ENCODE assay signal across 12 cellular contexts in the genomic region with DNA sequence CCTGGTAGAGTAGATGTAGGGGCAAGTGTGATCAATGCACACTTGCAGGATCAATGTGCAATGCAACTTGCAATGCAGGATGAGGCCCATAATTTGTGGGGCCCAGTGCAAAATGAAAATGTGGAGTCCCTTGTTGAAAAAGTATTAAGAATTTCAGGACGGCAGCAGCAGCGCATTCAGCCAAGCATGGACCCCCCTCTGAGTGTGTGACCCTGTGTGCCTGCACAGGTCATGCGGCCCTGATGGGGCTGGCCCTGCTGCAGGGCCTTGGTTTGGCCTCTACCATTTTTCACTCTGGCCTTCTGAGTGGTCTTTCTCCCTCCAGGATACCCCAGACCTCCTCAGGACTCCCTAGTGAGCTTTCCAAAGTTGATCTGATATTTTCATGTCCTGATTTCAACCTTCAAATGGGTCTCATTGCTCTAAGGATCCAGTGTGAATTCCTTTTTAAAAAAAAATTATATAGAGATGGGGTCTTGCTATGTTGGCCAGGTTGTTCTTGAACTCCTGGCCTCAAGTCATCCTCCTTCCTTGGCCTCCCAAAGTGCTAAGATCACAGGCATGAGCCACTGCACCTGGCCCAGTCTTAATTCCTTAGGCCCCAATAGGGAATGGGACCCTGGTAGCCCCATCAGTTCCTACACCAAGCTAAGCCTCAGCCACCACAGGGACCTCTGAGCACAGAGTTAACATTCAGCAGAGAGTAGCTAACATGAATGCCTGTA. TPM values are rescaled to one million over a fixed set of nuclear protein-coding genes. Genes with fewer than 3 reads are reported as not detected.
A peak's percentile ranks its signal among the peaks of the same experiment; 100 is the strongest.
DNase-seq lines count a peak whose midpoint lies in the region; ATAC-seq, FAIRE-seq and TF ChIP-seq lines count a peak whose summit lies in the region.
"Had no signal": no experiment of that assay in that cellular context is flagged by ENCODE, and none has a peak within 500 bp of the region (broad histone marks: within the 10 kb centered on the region; RNA-seq: fewer than 3 reads in every experiment).

No MANE protein-coding gene starts in this region.

- H3K4me3 ChIP-seq in DOHH2 (ENCODE audit: low read length) (peak overlapping the region; percentile 82), OCI-LY7 (ENCODE audit: low read depth, low read length, poor library complexity, severe bottlenecking) (peak overlapping the region; percentile 88), kidney (ENCODE audit: low read length in 2 of 2) (no peak overlapping the region)

- peak overlapping the region in 1 of 2 donors; percentile 10 for H3K9ac ChIP-seq in kidney (ENCODE audit: low read length in 2 of 2)

- CTCF ChIA-PET in OCI-LY7 (lab: Charles Lee; ENCODE audit: unreplicated experiment), result no interaction called here

- H3K36me3 ChIP-seq in DOHH2 (ENCODE audit: control insufficient read depth, low read length) (peaks cover 16% of the 10 kb centered on the region), OCI-LY7 (ENCODE audit: insufficient read depth, low read length) (peaks cover 49% of the 10 kb centered on the region), kidney (ENCODE audit: control insufficient read depth in 1 of 2, insufficient read depth in 2 of 2, low read length in 2 of 2) (no peaks in the 10 kb centered on the region)

- peak overlapping the region; percentile 87 for H3K27ac Mint-ChIP-seq in stimulated activated memory B cell treated with anti-CD40 and anti-IgM and Interleukin-4, amounts not matched to agents 10 μg/mL and 1 μg/mL and 100 μg/mL, for 72 hours

- peak overlapping the region; percentile 49 for H3K4me3 Mint-ChIP-seq in stimulated activated memory B cell treated with anti-CD40 and anti-IgM and Interleukin-4, amounts not matched to agents 10 μg/mL and 1 μg/mL and 100 μg/mL, for 72 hours

- peaks cover 74% of the 10 kb centered on the region for H3K79me2 ChIP-seq in DOHH2 (ENCODE audit: control insufficient read depth, low read length)
- peaks cover 83% of the 10 kb centered on the region for H3K79me2 ChIP-seq in OCI-LY7 (ENCODE audit: insufficient read depth, low read depth, low read length)

- POLR2A ChIA-PET in OCI-LY7 (lab: Charles Lee), result interaction anchor here (0.7 to 0.8 kb wide), 3 partner anchors 41 to 1079 kb away, joined by 3 to 8 read pairs (median 3); no protein-coding TSS in a partner anchor

- intact Hi-C loops in OCI-LY7 (cut with micrococcal nuclease; ENCODE audit: unreplicated experiment) (loop anchor here (1.0 to 10.0 kb wide), 4 partner anchors 11 to 724 kb away; no protein-coding TSS in a partner anchor), kidney (cut with DNase I) (no loop called here)

- TF ChIP-seq CTCF in DOHH2 (IDR thresholded peaks at IDR 0.05; ENCODE audit: low read depth, low read length, poor library complexity, severe bottlenecking), result no peak
- TF ChIP-seq CTCF in OCI-LY7 (conservative IDR thresholded peaks at IDR 0.05; ENCODE audit: low read length), result no peak
- TF ChIP-seq CTCF in kidney (IDR thresholded peaks at IDR 0.05; ENCODE audit: borderline replicate concordance, extremely low read depth, insufficient read depth), result no peak

- H3K4me2 ChIP-seq in DOHH2 (ENCODE audit: low read length), result peak overlapping the region; percentile 83
- H3K4me2 ChIP-seq in OCI-LY7 (ENCODE audit: low read length), result peak overlapping the region; percentile 99

- H3K27ac ChIP-seq in DOHH2 (ENCODE audit: low read depth, low read length), result peak overlapping the region; percentile 88
- H3K27ac ChIP-seq in OCI-LY7 (ENCODE audit: low read depth, low read length, poor library complexity, severe bottlenecking), result peak overlapping the region; percentile 94
- peak overlapping the region; percentile 76 to 83 for H3K27ac ChIP-seq in kidney (ENCODE audit: low read depth in 2 of 2, low read length in 2 of 2)
- H3K27ac ChIP-seq: HL-60 had no signal

- BruUV-seq in OCI-LY7 (replicated peaks; lab: Mats Ljungman, UMichigan), result no TSS peak

- H3K4me1 Mint-ChIP-seq in stimulated activated memory B cell treated with anti-CD40 and anti-IgM and Interleukin-4, amounts not matched to agents 10 μg/mL and 1 μg/mL and 100 μg/mL, for 72 hours, result peaks cover 62% of the 10 kb centered on the region

- H3F3A ChIP-seq in DOHH2 (ENCODE audit: control insufficient read depth, insufficient read depth), result peaks cover 9% of the 10 kb centered on the region

- no peaks in the 10 kb centered on the region for H3K27me3 ChIP-seq in DOHH2 (ENCODE audit: control insufficient read depth, low read length)

- no peak for DNase-seq in OCI-LY7 (ENCODE audit: low spot score)
- no peak for DNase-seq in kidney
- DNase-seq in ureter (ENCODE audit: low spot score), result no peak
- DNase-seq in COR-L47 (lab: John Stamatoyannopoulos, UW), result no peak
- no peak for DNase-seq in GM19240 (ENCODE audit: insufficient read length, low spot score)
- DNase-seq in stimulated activated naive CD4-positive, alpha-beta T cell (lab: John Stamatoyannopoulos, UW), result no peak

- 0 out of 2 replicates have a peak, but pooled peaks cover 2% of the 10 kb centered on the region for H4K20me1 ChIP-seq in DOHH2 (ENCODE audit: control insufficient read depth, insufficient read depth, low read depth, low read length)
- no peaks in the 10 kb centered on the region; the same call in 1 of the 2 replicates for H4K20me1 ChIP-seq in OCI-LY7 (ENCODE audit: insufficient read depth, low read length)

- H2AFZ ChIP-seq in OCI-LY7 (ENCODE audit: low read length), result no peak overlapping the region

- H3K27me3 Mint-ChIP-seq in stimulated activated memory B cell treated with anti-CD40 and anti-IgM and Interleukin-4, amounts not matched to agents 10 μg/mL and 1 μg/mL and 100 μg/mL, for 72 hours, result no peaks in the 10 kb centered on the region

- H3K9me2 ChIP-seq in DOHH2 (replicated peaks; ENCODE audit: control insufficient read depth, low read length) (no peaks in the 10 kb centered on the region), OCI-LY7 (ENCODE audit: insufficient read depth, low read length) (no peaks in the 10 kb centered on the region)

- no peaks in the 10 kb centered on the region for H3K9me3 Mint-ChIP-seq in stimulated activated memory B cell treated with anti-CD40 and anti-IgM and Interleukin-4, amounts not matched to agents 10 μg/mL and 1 μg/mL and 100 μg/mL, for 72 hours

- no peak for ATAC-seq in stimulated activated memory B cell treated with anti-CD40 and anti-IgM and Interleukin-4, amounts not matched to agents 10 μg/mL and 1 μg/mL and 100 μg/mL, for 72 hours
- ATAC-seq: sciatic nerve had no signal

- H3K4me1 ChIP-seq in DOHH2 (ENCODE audit: control insufficient read depth, low read length), result peaks cover 45% of the 10 kb centered on the region
- H3K4me1 ChIP-seq in OCI-LY7 (ENCODE audit: insufficient read depth, low read length, poor library complexity, severe bottlenecking), result peaks cover 42% of the 10 kb centered on the region
- peaks cover 32 to 38% of the 10 kb centered on the region in 2 donors for H3K4me1 ChIP-seq in kidney (ENCODE audit: control insufficient read depth in 1 of 2, insufficient read depth in 1 of 2, low read depth in 1 of 2, low read length in 2 of 2)

- no peak for FAIRE-seq in kidney (lab: Jason Lieb, UNC)
- FAIRE-seq: D721Med, endothelial cell of umbilical vein had no signal

- H3K9me3 ChIP-seq in DOHH2 (ENCODE audit: control insufficient read depth, insufficient read depth, low read length) (no peaks in the 10 kb centered on the region), OCI-LY7 (ENCODE audit: low read length) (no peaks in the 10 kb centered on the region), kidney (ENCODE audit: control insufficient read depth in 1 of 2, low read length in 2 of 2) (no peaks in the 10 kb centered on the region)

- peaks cover 23% of the 10 kb centered on the region for H3K36me3 Mint-ChIP-seq in stimulated activated memory B cell treated with anti-CD40 and anti-IgM and Interleukin-4, amounts not matched to agents 10 μg/mL and 1 μg/mL and 100 μg/mL, for 72 hours

RNA-seq across cellular contexts. Expression of a gene that starts 4.3 kb away (rescaled TPM):
- total RNA-seq in OCI-LY7 (2014; rRNA removed; shearing (Covaris generic)), result 101 and 125 TPM in 2 replicates
- total RNA-seq in OCI-LY7 (2022) (178 and 201 TPM in 2 replicates), kidney (183 TPM), ureter (140 TPM)
- polyA plus RNA-seq in kidney (ENCODE audit: insufficient read depth, low read depth, low replicate concordance), result 88.0 TPM

Comparison
In these comparisons a context has a peak if more than half of its experiments do, and no peak if none do; other contexts are left out.
1. H3K4me3 ChIP-seq: peak in DOHH2 (single experiment) and OCI-LY7 (single experiment); none in kidney (0 of 2).
2. Peak in every context shown above with its lines, with median percentiles within 50 percentile points of each other: H3K27ac ChIP-seq.